ENCODE assay signal across 13 cellular contexts in genomic region chr12:119786539-119786938, GRCh38.
"Had no signal": no experiment of that assay in that cellular context is flagged by ENCODE, and none has a peak within 500 bp of the region (broad histone marks: within the 10 kb centered on the region; RNA-seq: fewer than 3 reads in every experiment).

No MANE protein-coding gene starts in this region.

- H3K36me3 ChIP-seq: lower lobe of right lung, tibial artery, upper lobe of left lung, uterus had no signal

- ATAC-seq: effector memory CD8-positive, alpha-beta T cell; left lobe of liver; lower lobe of right lung; natural killer cell had no signal

- H3K27me3 ChIP-seq: suprapubic skin, tibial artery, upper lobe of left lung, uterus had no signal

- H3K27ac ChIP-seq: lower lobe of right lung, suprapubic skin, tibial artery, upper lobe of left lung, uterus had no signal

- DNase-seq: effector memory CD8-positive, alpha-beta T cell; foreskin melanocyte; kidney glomerular epithelial cell; lower lobe of right lung; natural killer cell; small intestine; stimulated activated CD4-positive, alpha-beta T cell treated with anti-CD3 and anti-CD28 coated beads, Interleukin-12 subunit alpha, Interleukin-12 subunit beta, amount 100 ng/mL, for 4 hours; stimulated activated naive CD4-positive, alpha-beta T cell treated with Interleukin-2 at 50 U/mL for 16 hours; tibial artery; upper lobe of left lung; uterus had no signal

- H3K4me1 ChIP-seq: lower lobe of right lung, suprapubic skin, tibial artery, upper lobe of left lung, uterus had no signal

- H3K9me3 ChIP-seq: lower lobe of right lung, suprapubic skin, tibial artery, uterus had no signal

- H3K4me3 ChIP-seq: lower lobe of right lung, suprapubic skin, tibial artery, upper lobe of left lung, uterus had no signal
